In the genomic region with DNA sequence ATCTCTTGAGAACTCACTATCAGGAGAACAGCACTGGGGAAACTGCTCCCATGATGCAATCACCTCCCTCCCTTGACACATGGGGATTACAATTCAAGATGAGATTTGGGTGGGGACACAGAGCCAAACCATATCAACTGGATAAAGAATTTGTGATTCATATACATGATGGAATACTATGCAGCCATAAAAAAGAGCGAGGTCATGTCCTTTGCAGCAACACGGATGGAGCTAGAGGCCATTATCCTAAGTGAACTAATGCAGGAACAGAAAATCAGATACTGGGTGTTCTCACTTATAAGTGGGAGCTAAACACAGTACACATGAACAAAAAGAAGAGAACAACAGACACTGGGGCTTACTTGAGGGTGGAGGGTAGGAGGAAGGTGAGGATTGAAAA, we compare ENCODE assay signal across 1 cellular context.
TF ChIP-seq lines count a peak whose summit lies in the region.

No MANE protein-coding gene starts in this region.

TF ChIP-seq in H1, 55 proteins besides CTCF, POLR2A, EP300 and RAD21:
- TF ChIP-seq KDM1A (IDR thresholded peaks at IDR 0.05; ENCODE audit: borderline replicate concordance, low read length): 0 out of 2 replicates have a peak, but pooled peaks have one; percentile 12
- no peak for TF ChIP-seq CHD1 (IDR thresholded peaks at IDR 0.05; ENCODE audit: low read depth, low read length)
